Comparison of ENCODE assay signal across 30 cellular contexts in genomic region chr4:64205376-64205775, GRCh38.
"Had no signal": no experiment of that assay in that cellular context is flagged by ENCODE, and none has a peak within 500 bp of the region (broad histone marks: within the 10 kb centered on the region; RNA-seq: fewer than 3 reads in every experiment).

No MANE protein-coding gene starts in this region.

- FAIRE-seq: astrocyte, bronchial epithelial cell, endothelial cell of umbilical vein, frontal cortex had no signal

- ATAC-seq: activated CD4-positive, CD25-positive, alpha-beta regulatory T cell treated with anti-CD3 and anti-CD28 coated beads, Interleukin-2, amount 50 U/mL, for 24 hours; activated CD8-positive, alpha-beta T cell treated with anti-CD3 and anti-CD28 coated beads for 36 hours; activated T-cell treated with anti-CD3 and anti-CD28 coated beads, Interleukin-2, amount 50 U/mL, for 4 hours; activated T-helper 17 cell treated with anti-CD3 and anti-CD28 coated beads, Interleukin-2, amount 50 U/mL, for 72 hours; effector memory CD8-positive, alpha-beta T cell; T-helper 17 cell had no signal

- H3K27me3 ChIP-seq: brain microvascular endothelial cell had no signal

- DNase-seq: activated B cell treated with CpG ODN at 0.5 μM for 24 hours; activated CD4-positive, alpha-beta T cell treated with anti-CD3 and anti-CD28 coated beads for 48 hours; activated CD4-positive, alpha-beta T cell treated with anti-CD3 and anti-CD28 coated beads, Interleukin-2, amount 50 U/mL, for 1 hour; activated CD4-positive, alpha-beta T cell treated with anti-CD3 and anti-CD28 coated beads, Interleukin-2, amount 50 U/mL, for 48 hours; activated CD8-positive, alpha-beta memory T cell treated with anti-CD3 and anti-CD28 coated beads for 24 hours; activated CD8-positive, alpha-beta T cell treated with anti-CD3 and anti-CD28 coated beads for 36 hours; activated effector memory CD4-positive, alpha-beta T cell treated with Interleukin-2 at 50 U/mL for 16 hours; activated gamma-delta T cell treated with Interleukin-2 at 50 U/mL for 16 hours; activated naive CD4-positive, alpha-beta T cell treated with anti-CD3 and anti-CD28 coated beads, Interleukin-2, amount 50 U/mL, for 16 hours; activated naive CD4-positive, alpha-beta T cell treated with Interleukin-2 at 50 U/mL for 16 hours; activated T-cell treated with anti-CD3 and anti-CD28 coated beads, Interleukin-2, amount 50 U/mL, for 4 hours; amniotic stem cell; anterior cingulate cortex; brain microvascular endothelial cell; cortex of kidney; dermis blood vessel endothelial cell; effector CD4-positive, alpha-beta T cell; effector memory CD8-positive, alpha-beta T cell; foreskin fibroblast; head of caudate nucleus; T-helper 17 cell; T1000; WERI-Rb-1 had no signal

- H3K36me3 ChIP-seq: brain microvascular endothelial cell, WERI-Rb-1 had no signal

- H3K27ac ChIP-seq: brain microvascular endothelial cell, epithelial cell of prostate, WERI-Rb-1 had no signal
